In genomic region chr2:205471776-205472175, GRCh38 we compare ENCODE assay signal across 37 cellular contexts.
"Had no signal": no experiment of that assay in that cellular context is flagged by ENCODE, and none has a peak within 500 bp of the region (broad histone marks: within the 10 kb centered on the region; RNA-seq: fewer than 3 reads in every experiment).

No MANE protein-coding gene starts in this region.

- H3K27ac Mint-ChIP-seq: activated CD4-positive, alpha-beta memory T cell treated with anti-CD3 and anti-CD28 coated beads, Interleukin-2, amount 10 ng/mL, durations not matched to agents 7 days and 5 days; activated CD8-positive, alpha-beta memory T cell treated with anti-CD3 and anti-CD28 coated beads, Interleukin-2, amount 10 ng/mL, durations not matched to agents 7 days and 5 days; activated naive CD4-positive, alpha-beta T cell treated with anti-CD3 and anti-CD28 coated beads, Interleukin-2, amount 10 ng/mL, durations not matched to agents 7 days and 5 days; activated naive CD8-positive, alpha-beta T cell; activated naive CD8-positive, alpha-beta T cell treated with anti-CD3 and anti-CD28 coated beads, Interleukin-2, amount 50 U/mL, for 24 hours had no signal

- DNase-seq: activated CD4-positive, alpha-beta memory T cell treated with anti-CD3 and anti-CD28 coated beads, Interleukin-2, amount 10 ng/mL, durations not matched to agents 7 days and 5 days; activated CD4-positive, alpha-beta T cell treated with anti-CD3 and anti-CD28 coated beads for 1 hour; activated CD4-positive, alpha-beta T cell treated with anti-CD3 and anti-CD28 coated beads for 48 hours; activated CD4-positive, CD25-positive, alpha-beta regulatory T cell; activated CD8-positive, alpha-beta memory T cell treated with anti-CD3 and anti-CD28 coated beads for 24 hours; activated CD8-positive, alpha-beta memory T cell treated with anti-CD3 and anti-CD28 coated beads, Interleukin-2, amount 10 ng/mL, durations not matched to agents 7 days and 5 days; activated CD8-positive, alpha-beta memory T cell treated with anti-CD3 and anti-CD28 coated beads, Interleukin-2, amount 50 U/mL, for 48 hours; activated effector memory CD4-positive, alpha-beta T cell treated with Interleukin-2 at 50 U/mL for 16 hours; activated naive CD4-positive, alpha-beta T cell treated with anti-CD3 and anti-CD28 coated beads, Interleukin-2, amount 10 ng/mL, durations not matched to agents 7 days and 5 days; activated naive CD8-positive, alpha-beta T cell treated with anti-CD3 and anti-CD28 coated beads, Interleukin-2, amount 50 U/mL, for 24 hours; activated T-cell treated with anti-CD3 and anti-CD28 coated beads, Interleukin-2, amount 50 U/mL, for 48 hours; anterior cingulate cortex; brain microvascular endothelial cell; central memory CD4-positive, alpha-beta T cell; Kasumi-1; KG1; MG63; NCI-H1048; NCI-H1105 treated with DMSO at 0.1 percent for 48 hours; NCI-H1436; NCI-H1694 treated with DMSO at 0.1 percent for 48 hours; NCI-H2029; NCI-H2107; NCI-H226; NCI-H526; NCI-H748 treated with DMSO at 0.1 percent for 48 hours; NK-92 treated with Interleukin-12 subunit alpha and Interleukin-12 subunit beta, amount 100 ng/mL, for 24 hours; PC-9; SIG-M5; T-helper 1 cell; T-helper 2 cell; T-helper 9 cell had no signal

- H3K36me3 ChIP-seq: brain microvascular endothelial cell, MG63 had no signal

- H3K27me3 ChIP-seq: brain microvascular endothelial cell, MG63 had no signal

- H3K4me1 Mint-ChIP-seq: activated CD8-positive, alpha-beta memory T cell treated with anti-CD3 and anti-CD28 coated beads, Interleukin-2, amount 10 ng/mL, durations not matched to agents 7 days and 5 days; activated naive CD4-positive, alpha-beta T cell treated with anti-CD3 and anti-CD28 coated beads, Interleukin-2, amount 10 ng/mL, durations not matched to agents 7 days and 5 days; activated naive CD8-positive, alpha-beta T cell treated with anti-CD3 and anti-CD28 coated beads, Interleukin-2, amount 50 U/mL, for 24 hours had no signal

- H3K4me3 ChIP-seq: MG63, PC-9 had no signal

- H3K27ac ChIP-seq: brain microvascular endothelial cell, PC-9, RWPE1, VCaP had no signal

- H2AFZ ChIP-seq: PC-9 had no signal

- H3K9me3 Mint-ChIP-seq: activated CD4-positive, alpha-beta memory T cell treated with anti-CD3 and anti-CD28 coated beads, Interleukin-2, amount 10 ng/mL, durations not matched to agents 7 days and 5 days; activated naive CD4-positive, alpha-beta T cell treated with anti-CD3 and anti-CD28 coated beads, Interleukin-2, amount 10 ng/mL, durations not matched to agents 7 days and 5 days; activated naive CD8-positive, alpha-beta T cell treated with anti-CD3 and anti-CD28 coated beads, Interleukin-2, amount 50 U/mL, for 24 hours had no signal

- H3K4me2 ChIP-seq: PC-9 had no signal

- H3K9me3 ChIP-seq: MG63 had no signal

- ATAC-seq: activated CD8-positive, alpha-beta memory T cell treated with anti-CD3 and anti-CD28 coated beads, Interleukin-2, amount 10 ng/mL, durations not matched to agents 7 days and 5 days; activated naive CD8-positive, alpha-beta T cell treated with anti-CD3 and anti-CD28 coated beads, Interleukin-2, amount 50 U/mL, for 24 hours; Right ventricle myocardium inferior; SK-N-SH treated with all-trans-retinoic acid at 6 μM for 48 hours had no signal

- H3K27me3 Mint-ChIP-seq: activated naive CD8-positive, alpha-beta T cell had no signal

- H3K36me3 Mint-ChIP-seq: activated CD8-positive, alpha-beta memory T cell treated with anti-CD3 and anti-CD28 coated beads, Interleukin-2, amount 10 ng/mL, durations not matched to agents 7 days and 5 days; activated naive CD4-positive, alpha-beta T cell treated with anti-CD3 and anti-CD28 coated beads, Interleukin-2, amount 10 ng/mL, durations not matched to agents 7 days and 5 days; activated naive CD8-positive, alpha-beta T cell had no signal

- H3K4me3 Mint-ChIP-seq: activated CD4-positive, alpha-beta memory T cell treated with anti-CD3 and anti-CD28 coated beads, Interleukin-2, amount 10 ng/mL, durations not matched to agents 7 days and 5 days; activated CD8-positive, alpha-beta memory T cell treated with anti-CD3 and anti-CD28 coated beads, Interleukin-2, amount 10 ng/mL, durations not matched to agents 7 days and 5 days; activated naive CD4-positive, alpha-beta T cell treated with anti-CD3 and anti-CD28 coated beads, Interleukin-2, amount 10 ng/mL, durations not matched to agents 7 days and 5 days; activated naive CD8-positive, alpha-beta T cell; activated naive CD8-positive, alpha-beta T cell treated with anti-CD3 and anti-CD28 coated beads, Interleukin-2, amount 50 U/mL, for 24 hours had no signal
